In genomic region chrX:13734278-13735172, GRCh38 we compare ENCODE assay signal across 1 cellular context.
TF ChIP-seq lines count a peak whose summit lies in the region.

TSS of gene OFD1 (plus strand) at chrX:13734748. CDS start at chrX:13735072, 324 bp downstream.
TSS of gene TRAPPC2 (minus strand) at chrX:13734620. CDS start at chrX:13719963, 14,657 bp downstream.

TF ChIP-seq in HCT116, 20 proteins besides CTCF, POLR2A, EP300 and RAD21 (continued from another document):
- no peak for TF ChIP-seq ATF3 (IDR thresholded peaks at IDR 0.05)
- TF ChIP-seq ELF1 (IDR thresholded peaks at IDR 0.05; ENCODE audit: borderline replicate concordance, low read depth): peak; percentile 54; the same call in 1 of the 2 replicates
- TF ChIP-seq ZNF274 (IDR thresholded peaks at IDR 0.05; ENCODE audit: low read depth, low read length): no peak
- TF ChIP-seq YY1 (IDR thresholded peaks at IDR 0.05; ENCODE audit: extremely low read depth, insufficient replicate concordance, low read depth, low read length): no peak
- TF ChIP-seq SP1 (IDR thresholded peaks at IDR 0.05; ENCODE audit: low read depth): no peak
- peak; percentile 47; the same call in 1 of the 2 replicates for TF ChIP-seq ZFX (IDR thresholded peaks at IDR 0.05)
- TF ChIP-seq CEBPB (IDR thresholded peaks at IDR 0.05; ENCODE audit: low read depth): no peak
- peak; percentile 98 for TF ChIP-seq SRF (IDR thresholded peaks at IDR 0.05; ENCODE audit: low read depth)
- TF ChIP-seq JUND (IDR thresholded peaks at IDR 0.05): no peak
- no peak for TF ChIP-seq EZH2phosphoT487 (IDR thresholded peaks at IDR 0.05; ENCODE audit: borderline replicate concordance)
